ENCODE assay signal across 1 cellular context in genomic region chr5:74587300-74587699, GRCh38.
TF ChIP-seq lines count a peak whose summit lies in the region.

No MANE protein-coding gene starts in this region.

TF ChIP-seq in HepG2, 621 proteins besides CTCF, POLR2A, EP300 and RAD21:
- TF ChIP-seq, protein P1, sequence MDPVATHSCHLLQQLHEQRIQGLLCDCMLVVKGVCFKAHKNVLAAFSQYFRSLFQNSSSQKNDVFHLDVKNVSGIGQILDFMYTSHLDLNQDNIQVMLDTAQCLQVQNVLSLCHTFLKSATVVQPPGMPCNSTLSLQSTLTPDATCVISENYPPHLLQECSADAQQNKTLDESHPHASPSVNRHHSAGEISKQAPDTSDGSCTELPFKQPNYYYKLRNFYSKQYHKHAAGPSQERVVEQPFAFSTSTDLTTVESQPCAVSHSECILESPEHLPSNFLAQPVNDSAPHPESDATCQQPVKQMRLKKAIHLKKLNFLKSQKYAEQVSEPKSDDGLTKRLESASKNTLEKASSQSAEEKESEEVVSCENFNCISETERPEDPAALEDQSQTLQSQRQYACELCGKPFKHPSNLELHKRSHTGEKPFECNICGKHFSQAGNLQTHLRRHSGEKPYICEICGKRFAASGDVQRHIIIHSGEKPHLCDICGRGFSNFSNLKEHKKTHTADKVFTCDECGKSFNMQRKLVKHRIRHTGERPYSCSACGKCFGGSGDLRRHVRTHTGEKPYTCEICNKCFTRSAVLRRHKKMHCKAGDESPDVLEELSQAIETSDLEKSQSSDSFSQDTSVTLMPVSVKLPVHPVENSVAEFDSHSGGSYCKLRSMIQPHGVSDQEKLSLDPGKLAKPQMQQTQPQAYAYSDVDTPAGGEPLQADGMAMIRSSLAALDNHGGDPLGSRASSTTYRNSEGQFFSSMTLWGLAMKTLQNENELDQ (CRISPR knock-in tag; IDR thresholded peaks at IDR 0.05; ENCODE audit: borderline replicate concordance): no peak
- 0 out of 2 replicates have a peak, but pooled peaks have one; percentile 31 for TF ChIP-seq ZNF652 (CRISPR knock-in tag; IDR thresholded peaks at IDR 0.05; ENCODE audit: borderline replicate concordance, low read depth)
- TF ChIP-seq ZNF580 (CRISPR knock-in tag; IDR thresholded peaks at IDR 0.05; ENCODE audit: borderline replicate concordance, low read depth): no peak
